13 cellular contexts compared by ENCODE assay signal in genomic region chr6:11938285-11938890, GRCh38.
DNase-seq lines count a peak whose midpoint lies in the region; ATAC-seq and TF ChIP-seq lines count a peak whose summit lies in the region.
"Had no signal": no experiment of that assay in that cellular context is flagged by ENCODE, and none has a peak within 500 bp of the region (broad histone marks: within the 10 kb centered on the region; RNA-seq: fewer than 3 reads in every experiment).

No MANE protein-coding gene starts in this region.

- TF ChIP-seq POLR2A in thyroid gland (IDR thresholded peaks at IDR 0.05) = no peak

- POLR2A ChIA-PET in HEK293T (lab: Yijun Ruan, JAX) = no interaction called here
- POLR2A ChIA-PET in WTC11 (lab: Charles Lee) = no interaction called here

- ATAC-seq in WTC11 = peak; percentile 98
- ATAC-seq: activated CD4-positive, CD25-positive, alpha-beta regulatory T cell treated with anti-CD3 and anti-CD28 coated beads, Interleukin-2, amount 50 U/mL, for 24 hours; Panc1; stimulated activated naive B cell treated with anti-CD40 and anti-IgM and Interleukin-4, amounts not matched to agents 10 μg/mL and 1 μg/mL and 100 μg/mL, for 72 hours had no signal

- TF ChIP-seq CTCF in WTC11 (IDR thresholded peaks at IDR 0.05) = no peak
- no peak for TF ChIP-seq CTCF in kidney epithelial cell (IDR thresholded peaks at IDR 0.05; ENCODE audit: insufficient read depth, low read length, poor library complexity, severe bottlenecking)
- no peak for TF ChIP-seq CTCF in thyroid gland (IDR thresholded peaks at IDR 0.05)
- no peak for TF ChIP-seq CTCF in BE2C (IDR thresholded peaks at IDR 0.05; ENCODE audit: low read depth, low read length)

- peak overlapping the region; percentile 84 for H3K27ac Mint-ChIP-seq in WTC11
- H3K27ac Mint-ChIP-seq: stimulated activated naive B cell treated with anti-CD40 and anti-IgM and Interleukin-4, amounts not matched to agents 10 μg/mL and 1 μg/mL and 100 μg/mL, for 72 hours had no signal

- peaks cover 10% of the 10 kb centered on the region for H3K9me3 Mint-ChIP-seq in WTC11
- H3K9me3 Mint-ChIP-seq: stimulated activated naive B cell treated with anti-CD40 and anti-IgM and Interleukin-4, amounts not matched to agents 10 μg/mL and 1 μg/mL and 100 μg/mL, for 72 hours had no signal

- no peak overlapping the region for H3K4me3 ChIP-seq in kidney epithelial cell (ENCODE audit: low read depth, low read length)
- no peak overlapping the region for H3K4me3 ChIP-seq in thyroid gland (replicated peaks in 1 of 3)
- no peak overlapping the region for H3K4me3 ChIP-seq in BE2C (ENCODE audit: low read depth, low read length)

- 14 to 15% methylated on average over 8 of the region's 8 CpGs for WGBS in thyroid gland, 2 donors

- DNase-seq in HEK293T (ENCODE audit: extremely low spot score) (no peak), WTC11 (ENCODE audit: low spot score) (peak; percentile 48), kidney epithelial cell (ENCODE audit: low read depth) (peak; percentile 16), thyroid gland (peak; percentile 57 to 66), CD1c-positive myeloid dendritic cell (ENCODE audit: extremely low spot score) (no peak), SHP77 (lab: John Stamatoyannopoulos, UW) (no peak), BE2C (no peak)
- DNase-seq: activated gamma-delta T cell; central memory CD4-positive, alpha-beta T cell; NCI-H2029; stimulated activated naive B cell treated with anti-CD40 and anti-IgM and Interleukin-4, amounts not matched to agents 10 μg/mL and 1 μg/mL and 100 μg/mL, for 72 hours had no signal

- intact Hi-C loops in thyroid gland (cut with DNase I) = no loop called here

- H3K9me3 ChIP-seq in thyroid gland = no peaks in the 10 kb centered on the region
- no peaks in the 10 kb centered on the region for H3K9me3 ChIP-seq in BE2C

- H3K36me3 ChIP-seq in kidney epithelial cell (ENCODE audit: control insufficient read depth, insufficient read depth, low read length) (no peaks in the 10 kb centered on the region), thyroid gland (no peaks in the 10 kb centered on the region), BE2C (no peaks in the 10 kb centered on the region)

- H3K4me1 Mint-ChIP-seq in WTC11 = peaks cover 19% of the 10 kb centered on the region

- CTCF ChIA-PET in HEK293T (lab: Yijun Ruan, JAX) = interaction anchor here (0.7 kb wide), 2 partner anchors 17 to 1460 kb away, joined by 3 to 4 read pairs; no protein-coding TSS in a partner anchor
- CTCF ChIA-PET in WTC11 (lab: Charles Lee) = interaction anchor here (0.6 kb wide), 1 partner anchor 42 kb away, joined by 8 read pairs; no protein-coding TSS in a partner anchor

- no peak overlapping the region for H3K4me3 Mint-ChIP-seq in WTC11
- H3K4me3 Mint-ChIP-seq: stimulated activated naive B cell treated with anti-CD40 and anti-IgM and Interleukin-4, amounts not matched to agents 10 μg/mL and 1 μg/mL and 100 μg/mL, for 72 hours had no signal

- peaks cover 6% of the 10 kb centered on the region for H3K36me3 Mint-ChIP-seq in WTC11
- H3K36me3 Mint-ChIP-seq: stimulated activated naive B cell treated with anti-CD40 and anti-IgM and Interleukin-4, amounts not matched to agents 10 μg/mL and 1 μg/mL and 100 μg/mL, for 72 hours had no signal

- H3K27me3 Mint-ChIP-seq in WTC11 (ENCODE audit: low read depth) = no peaks in the 10 kb centered on the region

- H3K27ac ChIP-seq in thyroid gland = no peak overlapping the region

- H3K4me1 ChIP-seq in thyroid gland = peaks cover 0 to 6% of the 10 kb centered on the region in 2 donors
- H3K4me1 ChIP-seq in BE2C = no peaks in the 10 kb centered on the region

- H3K27me3 ChIP-seq in kidney epithelial cell (ENCODE audit: control insufficient read depth, insufficient read depth, low read length) (no peaks in the 10 kb centered on the region), thyroid gland (no peaks in the 10 kb centered on the region), BE2C (no peaks in the 10 kb centered on the region)

TF ChIP-seq in HEK293T, 16 proteins besides CTCF, POLR2A, EP300 and RAD21:
- 0 out of 2 replicates have a peak, but pooled peaks have one; percentile 5 for TF ChIP-seq PKNOX1 (IDR thresholded peaks at IDR 0.05)
- TF ChIP-seq SUZ12 (IDR thresholded peaks at IDR 0.05) = no peak

TF ChIP-seq in WTC11, 78 proteins besides CTCF, POLR2A, EP300 and RAD21 (continues in another document):
- TF ChIP-seq IRF1 (CRISPR knock-in tag; IDR thresholded peaks at IDR 0.05) (no peak), RELA (CRISPR knock-in tag; IDR thresholded peaks at IDR 0.05; ENCODE audit: borderline replicate concordance) (no peak), NFE2L1 (CRISPR knock-in tag; IDR thresholded peaks at IDR 0.05) (no peak), ZNF532 (CRISPR knock-in tag; IDR thresholded peaks at IDR 0.05; ENCODE audit: borderline replicate concordance) (no peak), FOXP4 (CRISPR knock-in tag; IDR thresholded peaks at IDR 0.05) (peak; percentile 64; the same call in 1 of the 2 replicates), SP1 (CRISPR knock-in tag; conservative IDR thresholded peaks at IDR 0.05) (0 out of 2 replicates have a peak, but pooled peaks have one; percentile 30), KAT7 (CRISPR knock-in tag; IDR thresholded peaks at IDR 0.05; ENCODE audit: borderline replicate concordance) (no peak), FOXK1 (CRISPR knock-in tag; IDR thresholded peaks at IDR 0.05) (0 out of 2 replicates have a peak, but pooled peaks have one; percentile 68), ETV6 (CRISPR knock-in tag; IDR thresholded peaks at IDR 0.05) (peak; percentile 76; the same call in 1 of the 2 replicates)
- TF ChIP-seq, protein P1, sequence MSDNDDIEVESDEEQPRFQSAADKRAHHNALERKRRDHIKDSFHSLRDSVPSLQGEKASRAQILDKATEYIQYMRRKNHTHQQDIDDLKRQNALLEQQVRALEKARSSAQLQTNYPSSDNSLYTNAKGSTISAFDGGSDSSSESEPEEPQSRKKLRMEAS (CRISPR knock-in tag; IDR thresholded peaks at IDR 0.05) = 0 out of 2 replicates have a peak, but pooled peaks have one; percentile 17

Comparison
In these comparisons a context has a peak if more than half of its experiments do, and no peak if none do; other contexts are left out.
1. DNase-seq: peak in WTC11 (single experiment), kidney epithelial cell (single experiment) and thyroid gland (2 of 2); none in HEK293T (single experiment), CD1c-positive myeloid dendritic cell (single experiment), SHP77 (0 of 2) and BE2C (single experiment).